ENCODE assay signal across 21 cellular contexts in genomic region chr2:64762301-64762997, GRCh38.
A peak's percentile ranks its signal among the peaks of the same experiment; 100 is the strongest.
DNase-seq lines count a peak whose midpoint lies in the region; ATAC-seq, FAIRE-seq and TF ChIP-seq lines count a peak whose summit lies in the region.
"Had no signal": no experiment of that assay in that cellular context is flagged by ENCODE, and none has a peak within 500 bp of the region (broad histone marks: within the 10 kb centered on the region; RNA-seq: fewer than 3 reads in every experiment).

No MANE protein-coding gene starts in this region.

- no peak overlapping the region for H3K27ac Mint-ChIP-seq in activated T-helper 1 cell treated with anti-CD3 and anti-CD28 coated beads, Interleukin-12 subunit alpha, Interleukin-12 subunit beta, Interleukin-2, Interleukin-4 antibody, amounts not matched to agents 30 ng/mL and 10 ng/mL and 1 ng/mL, durations not matched to agents 14 hours and 24 hours and 36 hours
- H3K27ac Mint-ChIP-seq: CD4-positive, alpha-beta T cell had no signal

- TF ChIP-seq CTCF in osteoblast (IDR thresholded peaks at IDR 0.05; ENCODE audit: extremely low read depth, low read depth, low read length) (no peak), upper lobe of left lung (IDR thresholded peaks at IDR 0.05) (no peak), kidney (IDR thresholded peaks at IDR 0.05; ENCODE audit: borderline replicate concordance, extremely low read depth, insufficient read depth) (no peak)

- no peaks in the 10 kb centered on the region for H4K20me1 ChIP-seq in osteoblast (ENCODE audit: insufficient read depth, low read length)
- H4K20me1 ChIP-seq: BLaER1 had no signal

- no peak for ATAC-seq in upper lobe of left lung (ENCODE audit: low FRiP score in 2 of 2)

- H3K27ac ChIP-seq in osteoblast (ENCODE audit: low read depth, low read length): no peak overlapping the region
- H3K27ac ChIP-seq in upper lobe of left lung: no peak overlapping the region
- no peak overlapping the region for H3K27ac ChIP-seq in kidney (ENCODE audit: low read depth in 2 of 2, low read length in 2 of 2)
- H3K27ac ChIP-seq: BLaER1 had no signal

- no peak overlapping the region for H3K4me2 ChIP-seq in osteoblast (ENCODE audit: insufficient read depth, low read length)

- peaks cover 55% of the 10 kb centered on the region for H3K4me1 Mint-ChIP-seq in activated T-helper 1 cell treated with anti-CD3 and anti-CD28 coated beads, Interleukin-12 subunit alpha, Interleukin-12 subunit beta, Interleukin-2, Interleukin-4 antibody, amounts not matched to agents 30 ng/mL and 10 ng/mL and 1 ng/mL, durations not matched to agents 14 hours and 24 hours and 36 hours (ENCODE audit: low read depth)

- no peak for TF ChIP-seq EP300 in upper lobe of left lung (IDR thresholded peaks at IDR 0.05)

- peak overlapping the region; percentile 15 for H2AFZ ChIP-seq in osteoblast (ENCODE audit: low read length)

- WGBS in upper lobe of left lung, 2 donors: 81 to 82% methylated on average over 4 of the region's 4 CpGs

- H3K9ac ChIP-seq in kidney (ENCODE audit: low read length in 2 of 2): no peak overlapping the region
- H3K9ac ChIP-seq: BLaER1 had no signal

- H3K27me3 Mint-ChIP-seq in activated T-helper 1 cell treated with anti-CD3 and anti-CD28 coated beads, Interleukin-12 subunit alpha, Interleukin-12 subunit beta, Interleukin-2, Interleukin-4 antibody, amounts not matched to agents 30 ng/mL and 10 ng/mL and 1 ng/mL, durations not matched to agents 14 hours and 24 hours and 36 hours (ENCODE audit: insufficient read depth): no peaks in the 10 kb centered on the region
- H3K27me3 Mint-ChIP-seq: CD4-positive, alpha-beta T cell had no signal

- H3K4me3 Mint-ChIP-seq in activated T-helper 1 cell treated with anti-CD3 and anti-CD28 coated beads, Interleukin-12 subunit alpha, Interleukin-12 subunit beta, Interleukin-2, Interleukin-4 antibody, amounts not matched to agents 30 ng/mL and 10 ng/mL and 1 ng/mL, durations not matched to agents 14 hours and 24 hours and 36 hours: peak overlapping the region; percentile 27
- H3K4me3 Mint-ChIP-seq: CD4-positive, alpha-beta T cell had no signal

- H3K4me3 ChIP-seq in osteoblast (ENCODE audit: insufficient read depth, low read length) (no peak overlapping the region), upper lobe of left lung (no peak overlapping the region), kidney (ENCODE audit: low read length in 2 of 2) (no peak overlapping the region)
- H3K4me3 ChIP-seq: BLaER1, HAP-1, MG63 had no signal

- intact Hi-C loops in activated T-helper 1 cell treated with anti-CD3 and anti-CD28 coated beads, Interleukin-12 subunit alpha, Interleukin-12 subunit beta, Interleukin-2, Interleukin-4 antibody, amounts not matched to agents 30 ng/mL and 10 ng/mL and 1 ng/mL, durations not matched to agents 14 hours and 24 hours and 36 hours (cut with micrococcal nuclease): loop anchor here (1.0 kb wide), 1 partner anchor 8 kb away; no protein-coding TSS in a partner anchor
- intact Hi-C loops in kidney (cut with DNase I): no loop called here

- FAIRE-seq in GM12891 (lab: Jason Lieb, UNC) (peak; percentile 28), GM12892 (lab: Jason Lieb, UNC) (peak; percentile 24), kidney (lab: Jason Lieb, UNC) (no peak)
- FAIRE-seq: HTR-8/SVneo, RCC 7860 had no signal

- H3K9me3 Mint-ChIP-seq in activated T-helper 1 cell treated with anti-CD3 and anti-CD28 coated beads, Interleukin-12 subunit alpha, Interleukin-12 subunit beta, Interleukin-2, Interleukin-4 antibody, amounts not matched to agents 30 ng/mL and 10 ng/mL and 1 ng/mL, durations not matched to agents 14 hours and 24 hours and 36 hours: no peaks in the 10 kb centered on the region
- H3K9me3 Mint-ChIP-seq: CD4-positive, alpha-beta T cell had no signal

- no peak for DNase-seq in GM12891 (ENCODE audit: insufficient read length, low spot score)
- DNase-seq in GM12892 (ENCODE audit: insufficient read length): no peak
- DNase-seq in activated T-helper 1 cell treated with anti-CD3 and anti-CD28 coated beads, Interleukin-12 subunit alpha, Interleukin-12 subunit beta, Interleukin-2, Interleukin-4 antibody, amounts not matched to agents 30 ng/mL and 10 ng/mL and 1 ng/mL, durations not matched to agents 14 hours and 24 hours and 36 hours (ENCODE audit: low spot score): no peak
- no peak for DNase-seq in osteoblast (ENCODE audit: insufficient read length, low spot score, missing footprints)
- no peak for DNase-seq in HT-29 (ENCODE audit: low spot score)
- no peak for DNase-seq in upper lobe of left lung
- no peak for DNase-seq in kidney
- DNase-seq: CD4-positive, alpha-beta T cell; COR-L47; DMS79 treated with DMSO at 0.1 percent for 48 hours; MG63; NCI-H1417; NCI-H1694 treated with DMSO at 0.1 percent for 48 hours; NCI-H2081 treated with DMSO at 0.1 percent for 48 hours; NCI-H2171 treated with DMSO at 0.1 percent for 48 hours; NCI-H524 treated with DMSO at 0.1 percent for 48 hours; NCI-H82 had no signal

- peaks cover 2% of the 10 kb centered on the region for H3K36me3 Mint-ChIP-seq in activated T-helper 1 cell treated with anti-CD3 and anti-CD28 coated beads, Interleukin-12 subunit alpha, Interleukin-12 subunit beta, Interleukin-2, Interleukin-4 antibody, amounts not matched to agents 30 ng/mL and 10 ng/mL and 1 ng/mL, durations not matched to agents 14 hours and 24 hours and 36 hours (ENCODE audit: low read depth)

- H3K4me1 ChIP-seq in osteoblast (ENCODE audit: insufficient read depth, low read length) (peaks cover 10% of the 10 kb centered on the region), upper lobe of left lung (peaks cover 4 to 10% (median 6%) of the 10 kb centered on the region in 4 donors), kidney (ENCODE audit: control insufficient read depth in 1 of 2, insufficient read depth in 1 of 2, low read depth in 1 of 2, low read length in 2 of 2) (no peaks in the 10 kb centered on the region)

- H3K9me3 ChIP-seq in osteoblast (ENCODE audit: low read depth, low read length) (no peaks in the 10 kb centered on the region), upper lobe of left lung (no peaks in the 10 kb centered on the region), kidney (ENCODE audit: control insufficient read depth in 1 of 2, low read length in 2 of 2) (no peaks in the 10 kb centered on the region)
- H3K9me3 ChIP-seq: BLaER1, HAP-1, MG63 had no signal

- TF ChIP-seq POLR2A in GM12891 (IDR thresholded peaks at IDR 0.05; ENCODE audit: low read depth, low read length) (no peak), GM12892 (IDR thresholded peaks at IDR 0.05; ENCODE audit: low read depth, low read length) (no peak), upper lobe of left lung (IDR thresholded peaks at IDR 0.05) (no peak)

- no peaks in the 10 kb centered on the region for H3K79me2 ChIP-seq in osteoblast (ENCODE audit: insufficient read depth, low read length)

- H3K36me3 ChIP-seq in osteoblast (ENCODE audit: insufficient read depth, low read length) (no peaks in the 10 kb centered on the region), upper lobe of left lung (no peaks in the 10 kb centered on the region), kidney (ENCODE audit: control insufficient read depth in 1 of 2, insufficient read depth in 2 of 2, low read length in 2 of 2) (no peaks in the 10 kb centered on the region)
- H3K36me3 ChIP-seq: BLaER1, HAP-1, MG63 had no signal

- H3K27me3 ChIP-seq in osteoblast (ENCODE audit: insufficient read depth, low read length) (no peaks in the 10 kb centered on the region), upper lobe of left lung (no peaks in the 10 kb centered on the region)
- H3K27me3 ChIP-seq: BLaER1, MG63 had no signal

TF ChIP-seq in GM12891, 5 proteins besides CTCF, POLR2A, EP300 and RAD21:
- TF ChIP-seq POLR2AphosphoS5 (IDR thresholded peaks at IDR 0.05; ENCODE audit: low read depth, low read length) (no peak), SPI1 (IDR thresholded peaks at IDR 0.05; ENCODE audit: low read depth, low read length) (no peak), POU2F2 (IDR thresholded peaks at IDR 0.05; ENCODE audit: low read depth, low read length) (no peak), TAF1 (IDR thresholded peaks at IDR 0.05; ENCODE audit: low read depth, low read length) (no peak), PAX5 (IDR thresholded peaks at IDR 0.05; ENCODE audit: insufficient read depth, low read length, severe bottlenecking) (no peak)
